Comparison of ENCODE assay signal across 26 cellular contexts in genomic region chr19:38742296-38742695, GRCh38. TPM values are rescaled to one million over a fixed set of nuclear protein-coding genes. Genes with fewer than 3 reads are reported as not detected.
DNase-seq lines count a peak whose midpoint lies in the region; ATAC-seq and TF ChIP-seq lines count a peak whose summit lies in the region.
"Had no signal": no experiment of that assay in that cellular context is flagged by ENCODE, and none has a peak within 500 bp of the region (broad histone marks: within the 10 kb centered on the region; RNA-seq: fewer than 3 reads in every experiment).

No MANE protein-coding gene starts in this region.

- H3K4me3 Mint-ChIP-seq in chondrocyte (ENCODE audit: unreplicated experiment) = no peak overlapping the region
- H3K4me3 Mint-ChIP-seq: CD4-positive, alpha-beta T cell; IgD-negative memory B cell had no signal

- H3K4me1 Mint-ChIP-seq in chondrocyte (ENCODE audit: low read depth) = peaks cover 4% of the 10 kb centered on the region

- H3K9me3 Mint-ChIP-seq in chondrocyte (ENCODE audit: low read depth) = no peaks in the 10 kb centered on the region
- H3K9me3 Mint-ChIP-seq: CD4-positive, alpha-beta T cell; IgD-negative memory B cell had no signal

- H3K27me3 Mint-ChIP-seq in chondrocyte (ENCODE audit: low read depth) = no peaks in the 10 kb centered on the region
- H3K27me3 Mint-ChIP-seq: IgD-negative memory B cell had no signal

- no peaks in the 10 kb centered on the region for H3K36me3 ChIP-seq in spleen
- H3K36me3 ChIP-seq: BLaER1 had no signal

- ATAC-seq in GM19035 (IDR thresholded peaks at IDR 0.05; ENCODE audit: unreplicated experiment) (no peak), HG03565 (IDR thresholded peaks at IDR 0.05; ENCODE audit: unreplicated experiment) (no peak)
- ATAC-seq: GM12878 had no signal

- intact Hi-C loops in spleen (cut with DNase I; ENCODE audit: low total_unique reads) = no loop called here

- TF ChIP-seq POLR2A in spleen (IDR thresholded peaks at IDR 0.05) = no peak

- no peak overlapping the region for H3K4me3 ChIP-seq in spleen
- H3K4me3 ChIP-seq: BLaER1, GM12878 had no signal

- TF ChIP-seq CTCF in chondrocyte (IDR thresholded peaks at IDR 0.05) (no peak), spleen (IDR thresholded peaks at IDR 0.05 in 8 of 11, conservative IDR thresholded peaks at IDR 0.05 in 3 of 11) (no peak)

- 93 to 98% (median 94%) methylated on average over 9 of the region's 9 CpGs for WGBS in spleen, 5 donors

- no peak overlapping the region for H3K27ac ChIP-seq in spleen
- H3K27ac ChIP-seq: BLaER1, RWPE1 had no signal

- peak overlapping the region; percentile 5 for H3K27ac Mint-ChIP-seq in chondrocyte (ENCODE audit: unreplicated experiment)
- H3K27ac Mint-ChIP-seq: CD4-positive, alpha-beta T cell; IgD-negative memory B cell had no signal

- H3K9me3 ChIP-seq in spleen = no peaks in the 10 kb centered on the region
- H3K9me3 ChIP-seq: BLaER1, SK-N-SH had no signal

- H3K4me1 ChIP-seq in spleen = peaks cover 1 to 20% (median 5%) of the 10 kb centered on the region in 6 donors

- H3K27me3 ChIP-seq in spleen (replicated peaks in 1 of 7) = peaks cover 0 to 2% (median 0%) of the 10 kb centered on the region in 7 donors

- no peaks in the 10 kb centered on the region for H3K36me3 Mint-ChIP-seq in chondrocyte (ENCODE audit: low read depth)
- H3K36me3 Mint-ChIP-seq: IgD-negative memory B cell had no signal

- DNase-seq in EH (ENCODE audit: low read depth) (peak; percentile 1), GM19238 (ENCODE audit: insufficient read length, low spot score) (peak; percentile 0), chondrocyte (ENCODE audit: low spot score) (peak; percentile 68), spleen (peak; percentile 61)
- DNase-seq in activated CD4-positive, alpha-beta T cell treated with anti-CD3 and anti-CD28 coated beads for 48 hours = no peak
- DNase-seq: ACHN; CD4-positive, alpha-beta T cell; COR-L47; DMS 273 treated with DMSO at 0.1 percent for 48 hours; DMS79 treated with DMSO at 0.1 percent for 48 hours; MV-4-11; NCI-H1105 treated with DMSO at 0.1 percent for 48 hours; NCI-H2029 treated with DMSO at 0.1 percent for 48 hours; NCI-H226; NCI-H510A treated with DMSO at 0.1 percent for 48 hours; NCI-H748 treated with DMSO at 0.1 percent for 48 hours; SHP77 treated with DMSO at 0.1 percent for 48 hours had no signal

RNA-seq across cellular contexts. Expression of gene CAPN12, which starts 2.0 kb away (rescaled TPM):
- total RNA-seq in chondrocyte (0.40 to 0.44 TPM (median 0.44 TPM) in 3 replicates), spleen (10 to 100 TPM in 5 of 7 donors, 1 to 10 TPM in 2; 9.0 to 25.6 (median 12.6) TPM)
- 10 to 100 TPM; 15.2 to 33.3 (median 29.1) TPM for polyA plus RNA-seq in spleen

RNA-seq across cellular contexts. Expression of gene LGALS7, which starts 31.0 kb away (rescaled TPM):
- total RNA-seq in chondrocyte (not detected in 3 replicates), spleen (1 to 10 TPM in 1 of 7 donors, not detected in 6; 4.4 TPM)
- polyA plus RNA-seq in spleen = 1 to 10 TPM in 2 of 3 donors, under 1 TPM in 1; 0.52 to 7.4 (median 5.1) TPM
- total RNA-seq: CD4-positive, alpha-beta T cell; GM12878; H1; M059J had no signal
- polyA plus RNA-seq: IgD-negative memory B cell, SK-N-SH had no signal

RNA-seq across cellular contexts. Expression of gene LGALS7B, which starts 46.7 kb away (rescaled TPM):
- total RNA-seq in chondrocyte (not detected in 3 replicates), spleen (10 to 100 TPM in 2 of 7 donors, 1 to 10 TPM in 2, not detected in 3; 1.1 to 60.3 (median 17.5) TPM)
- 100 to 1,000 TPM in 2 of 3 donors, 1 to 10 TPM in 1; 1.1 to 167 (median 116) TPM for polyA plus RNA-seq in spleen
- total RNA-seq: CD4-positive, alpha-beta T cell; GM12878; H1; M059J had no signal
- polyA plus RNA-seq: GM12878, IgD-negative memory B cell, SK-N-SH had no signal
